9 cellular contexts compared by ENCODE assay signal in the genomic region with DNA sequence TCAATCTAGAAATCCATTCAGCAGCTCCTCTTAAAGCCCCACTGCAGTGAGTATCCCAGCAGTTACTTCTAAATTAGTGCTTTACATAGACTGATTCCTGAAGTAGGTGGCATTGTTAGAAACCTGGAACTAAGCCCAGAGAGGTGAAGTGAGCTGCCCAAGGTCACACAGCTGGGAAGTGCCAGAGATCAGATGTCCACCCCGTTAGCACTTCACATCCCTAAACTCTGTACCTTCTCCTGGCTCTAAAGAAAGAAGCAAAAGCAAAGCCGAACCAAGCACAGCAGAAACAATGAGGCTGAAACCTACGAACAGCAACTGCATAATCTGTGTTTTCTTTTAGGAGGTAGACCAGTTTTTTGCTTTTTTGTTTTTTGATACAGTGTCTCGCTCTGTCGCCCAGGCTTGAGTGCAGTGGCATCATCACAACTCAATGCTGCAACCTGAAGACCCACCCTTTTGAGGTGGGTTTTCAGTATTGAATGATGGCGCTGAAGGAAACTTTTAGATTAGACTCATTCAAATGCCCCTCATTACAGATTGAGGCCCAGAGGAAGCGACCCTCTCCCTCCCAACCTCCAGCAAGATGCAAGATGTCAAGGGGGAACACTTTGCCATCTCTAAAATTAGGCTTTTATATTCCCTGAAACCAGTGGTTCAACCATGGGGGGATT. TPM values are rescaled to one million over a fixed set of nuclear protein-coding genes. Genes with fewer than 3 reads are reported as not detected.
DNase-seq lines count a peak whose midpoint lies in the region; ATAC-seq and TF ChIP-seq lines count a peak whose summit lies in the region.
"Had no signal": no experiment of that assay in that cellular context is flagged by ENCODE, and none has a peak within 500 bp of the region (broad histone marks: within the 10 kb centered on the region; RNA-seq: fewer than 3 reads in every experiment).

No MANE protein-coding gene starts in this region.

- WGBS in esophagus, 2 donors, result 51 to 56% methylated on average over 7 of the region's 7 CpGs

- no peak for TF ChIP-seq CTCF in osteoblast (IDR thresholded peaks at IDR 0.05; ENCODE audit: extremely low read depth, low read depth, low read length)

- H3K4me1 ChIP-seq in CD4-positive, alpha-beta memory T cell (ENCODE audit: insufficient read depth, low read length), result peaks cover 47% of the 10 kb centered on the region
- H3K4me1 ChIP-seq in NT2/D1 (ENCODE audit: insufficient read depth, insufficient read length) (peaks cover 21% of the 10 kb centered on the region), esophagus (ENCODE audit: control insufficient read depth in 2 of 2, insufficient read depth in 2 of 2, low read length in 1 of 2) (peaks cover 5 to 13% of the 10 kb centered on the region in 2 donors), osteoblast (ENCODE audit: insufficient read depth, low read length) (peaks cover 68% of the 10 kb centered on the region)

- H3K27me3 Mint-ChIP-seq in CD4-positive, alpha-beta memory T cell, result no peaks in the 10 kb centered on the region

- H3K4me1 Mint-ChIP-seq in CD4-positive, alpha-beta memory T cell, result peaks cover 21 to 38% (median 29%) of the 10 kb centered on the region in 4 donors

- no peak overlapping the region for H3K27ac ChIP-seq in CD4-positive, alpha-beta memory T cell (ENCODE audit: low read depth, low read length)
- H3K27ac ChIP-seq in esophagus (ENCODE audit: low read depth in 2 of 2, low read length in 1 of 2) (peak overlapping the region; percentile 98 to 99), osteoblast (ENCODE audit: low read depth, low read length) (peak overlapping the region; percentile 97)

- peak overlapping the region in 1 of 8 donors; percentile 30 for H3K4me3 Mint-ChIP-seq in CD4-positive, alpha-beta memory T cell

- ATAC-seq in GM21360 (IDR thresholded peaks at IDR 0.05; ENCODE audit: unreplicated experiment) (no peak), GM21786 (IDR thresholded peaks at IDR 0.05; ENCODE audit: unreplicated experiment) (no peak), GM21529 (IDR thresholded peaks at IDR 0.05; ENCODE audit: unreplicated experiment) (no peak)

- no peaks in the 10 kb centered on the region for H4K20me1 ChIP-seq in osteoblast (ENCODE audit: insufficient read depth, low read length)

- intact Hi-C loops in CD4-positive, alpha-beta memory T cell (cut with micrococcal nuclease), result loop anchor here (5.0 kb wide), 2 partner anchors 42 to 143 kb away; partner anchors contain the start of gene NCOA3
- intact Hi-C loops in head of caudate nucleus (cut with DNase I), result no loop called here

- peak overlapping the region; percentile 5 to 92 (median 75) for H3K27ac Mint-ChIP-seq in CD4-positive, alpha-beta memory T cell

- no peak for DNase-seq in CD4-positive, alpha-beta memory T cell
- no peak for DNase-seq in NT2/D1 (ENCODE audit: low read depth, low spot score)
- no peak for DNase-seq in osteoblast (ENCODE audit: insufficient read length, low spot score, missing footprints)
- DNase-seq in head of caudate nucleus, result no peak
- DNase-seq: activated CD4-positive, CD25-positive, alpha-beta regulatory T cell treated with anti-CD3 and anti-CD28 coated beads, Interleukin-2, amount 50 U/mL, for 72 hours had no signal

- peaks cover 0 to 2% (median 0%) of the 10 kb centered on the region in 8 donors for H3K9me3 Mint-ChIP-seq in CD4-positive, alpha-beta memory T cell

- no peak overlapping the region for H3K4me3 ChIP-seq in CD4-positive, alpha-beta memory T cell (ENCODE audit: low read length in 2 of 2)
- H3K4me3 ChIP-seq in NT2/D1 (ENCODE audit: insufficient read length, low read depth) (no peak overlapping the region), esophagus (ENCODE audit: low read depth in 1 of 2, low read length in 2 of 2) (no peak overlapping the region), osteoblast (ENCODE audit: insufficient read depth, low read length) (no peak overlapping the region)

- POLR2A ChIA-PET in CD4-positive, alpha-beta memory T cell (lab: Charles Lee; ENCODE audit: partially characterized antibody), result no interaction called here

- H3K9ac ChIP-seq in NT2/D1 (ENCODE audit: insufficient read length, low read depth), result peak overlapping the region; percentile 81

- peaks cover 20% of the 10 kb centered on the region for H3K79me2 ChIP-seq in osteoblast (ENCODE audit: insufficient read depth, low read length)

- CTCF ChIA-PET in CD4-positive, alpha-beta memory T cell (lab: Charles Lee; ENCODE audit: partially characterized antibody), result interaction anchor here (1.6 to 10.6 kb wide), 2 partner anchors 11 to 24 kb away, joined by 3 to 125 read pairs; no protein-coding TSS in a partner anchor

- H3K36me3 Mint-ChIP-seq in CD4-positive, alpha-beta memory T cell, result peaks cover 0 to 9% of the 10 kb centered on the region in 2 donors

- H3K36me3 ChIP-seq in CD4-positive, alpha-beta memory T cell (ENCODE audit: insufficient read depth, low read length), result no peaks in the 10 kb centered on the region
- peaks cover 3% of the 10 kb centered on the region for H3K36me3 ChIP-seq in NT2/D1 (ENCODE audit: insufficient read depth, insufficient read length, low read length)
- no peaks in the 10 kb centered on the region for H3K36me3 ChIP-seq in esophagus (ENCODE audit: control insufficient read depth in 2 of 2, insufficient read depth in 2 of 2, low read length in 1 of 2)
- no peaks in the 10 kb centered on the region for H3K36me3 ChIP-seq in osteoblast (ENCODE audit: insufficient read depth, low read length)

- no peaks in the 10 kb centered on the region for H3K27me3 ChIP-seq in CD4-positive, alpha-beta memory T cell (ENCODE audit: insufficient read depth, low read length)
- no peaks in the 10 kb centered on the region for H3K27me3 ChIP-seq in NT2/D1 (ENCODE audit: insufficient read depth, insufficient read length)
- no peaks in the 10 kb centered on the region for H3K27me3 ChIP-seq in esophagus (ENCODE audit: control insufficient read depth in 1 of 2, insufficient read depth in 2 of 2, low read length in 2 of 2)
- no peaks in the 10 kb centered on the region for H3K27me3 ChIP-seq in osteoblast (ENCODE audit: insufficient read depth, low read length)

- no peak overlapping the region for H2AFZ ChIP-seq in osteoblast (ENCODE audit: low read length)

- H3K9me3 ChIP-seq in CD4-positive, alpha-beta memory T cell (ENCODE audit: control insufficient read depth in 1 of 2, low read length in 2 of 2), result no peaks in the 10 kb centered on the region
- H3K9me3 ChIP-seq in NT2/D1 (ENCODE audit: insufficient read depth, low read length), result no peaks in the 10 kb centered on the region
- H3K9me3 ChIP-seq in esophagus (ENCODE audit: control insufficient read depth in 2 of 2, insufficient read depth in 1 of 2, low read depth in 1 of 2, low read length in 1 of 2), result no peaks in the 10 kb centered on the region
- H3K9me3 ChIP-seq in osteoblast (ENCODE audit: low read depth, low read length), result no peaks in the 10 kb centered on the region

- H3K4me2 ChIP-seq in osteoblast (ENCODE audit: insufficient read depth, low read length), result peak overlapping the region; percentile 61

RNA-seq across cellular contexts. Expression of gene ZMYND8, which starts 3.2 kb away (rescaled TPM):
- 10 to 100 TPM; 47.7 to 48.5 TPM for total RNA-seq in CD4-positive, alpha-beta memory T cell
- 10 to 100 TPM in 1 of 2 donors, 1 to 10 TPM in 1; 3.5 to 20.1 TPM for polyA plus RNA-seq in CD4-positive, alpha-beta memory T cell
- polyA plus RNA-seq in esophagus, result 10 to 100 TPM in 1 of 2 donors, 1 to 10 TPM in 1; 8.8 to 18.7 TPM
- 13.6 and 18.8 TPM in 2 replicates for total RNA-seq in osteoblast
